13 cellular contexts compared by ENCODE assay signal in genomic region chr17:48725294-48726064, GRCh38. TPM values are rescaled to one million over a fixed set of nuclear protein-coding genes. Genes with fewer than 3 reads are reported as not detected.
A peak's percentile ranks its signal among the peaks of the same experiment; 100 is the strongest.
DNase-seq lines count a peak whose midpoint lies in the region; ATAC-seq, FAIRE-seq and TF ChIP-seq lines count a peak whose summit lies in the region.
"Had no signal": no experiment of that assay in that cellular context is flagged by ENCODE, and none has a peak within 500 bp of the region (broad histone marks: within the 10 kb centered on the region; RNA-seq: fewer than 3 reads in every experiment).

No MANE protein-coding gene starts in this region.

- intact Hi-C loops in thyroid gland (cut with DNase I) (loop anchor here (5.0 to 10.0 kb wide), 2 partner anchors 67 to 159 kb away; no protein-coding TSS in a partner anchor), tibial artery (cut with DNase I; ENCODE audit: low total_unique reads) (loop anchor here (5.0 to 10.0 kb wide), 2 partner anchors 67 to 159 kb away; no protein-coding TSS in a partner anchor)

- H3K9me3 Mint-ChIP-seq in activated naive CD8-positive, alpha-beta T cell treated with anti-CD3 and anti-CD28 coated beads, Interleukin-2, amount 50 U/mL, for 24 hours: peaks cover under 1% of the 10 kb centered on the region
- H3K9me3 Mint-ChIP-seq in mesothelial cell of epicardium: no peaks in the 10 kb centered on the region
- H3K9me3 Mint-ChIP-seq: T-helper 1 cell treated with Interleukin-12 subunit alpha and Interleukin-12 subunit beta and Interleukin-4 antibody, amounts not matched to agents 30 μg/mL and 1 μg/mL, for 36 hours had no signal

- H3K36me3 ChIP-seq in thyroid gland: no peaks in the 10 kb centered on the region
- H3K36me3 ChIP-seq in tibial artery: no peaks in the 10 kb centered on the region

- no peak for TF ChIP-seq EP300 in A549 (IDR thresholded peaks at IDR 0.05)

- no peak for FAIRE-seq in A549 (lab: Jason Lieb, UNC)

- no peak overlapping the region for H3K27ac ChIP-seq in A549
- H3K27ac ChIP-seq in thyroid gland: no peak overlapping the region
- H3K27ac ChIP-seq in tibial artery: no peak overlapping the region

- POLR2A ChIA-PET in A549 (lab: Yijun Ruan, JAX): interaction anchor here (1.8 kb wide), 1 partner anchor 65 kb away, joined by 7 read pairs; no protein-coding TSS in a partner anchor

- no peak for TF ChIP-seq RAD21 in A549 (conservative IDR thresholded peaks at IDR 0.05 in 1 of 2, IDR thresholded peaks at IDR 0.05 in 1 of 2)

- H3K4me1 ChIP-seq in A549: peaks cover 14% of the 10 kb centered on the region
- peaks cover 7 to 39% of the 10 kb centered on the region in 2 donors for H3K4me1 ChIP-seq in thyroid gland
- H3K4me1 ChIP-seq in tibial artery: peaks cover 0 to 38% (median 27%) of the 10 kb centered on the region in 4 donors

- H3K9me3 ChIP-seq in A549: no peaks in the 10 kb centered on the region
- H3K9me3 ChIP-seq in thyroid gland: no peaks in the 10 kb centered on the region
- H3K9me3 ChIP-seq in tibial artery: no peaks in the 10 kb centered on the region

- H3K27me3 ChIP-seq in thyroid gland: peaks cover 81% of the 10 kb centered on the region
- peaks cover 13 to 100% of the 10 kb centered on the region in 2 donors for H3K27me3 ChIP-seq in tibial artery

- peaks cover 22% of the 10 kb centered on the region for H3K4me1 Mint-ChIP-seq in activated naive CD8-positive, alpha-beta T cell treated with anti-CD3 and anti-CD28 coated beads, Interleukin-2, amount 50 U/mL, for 24 hours
- H3K4me1 Mint-ChIP-seq in mesothelial cell of epicardium: peaks cover 58% of the 10 kb centered on the region

- H3K4me3 ChIP-seq in A549 (no peak overlapping the region), thyroid gland (replicated peaks in 1 of 3) (no peak overlapping the region), tibial artery (no peak overlapping the region)

- H3K4me3 Mint-ChIP-seq in activated naive CD8-positive, alpha-beta T cell treated with anti-CD3 and anti-CD28 coated beads, Interleukin-2, amount 50 U/mL, for 24 hours: peak overlapping the region; percentile 6
- peak overlapping the region; percentile 79 for H3K4me3 Mint-ChIP-seq in mesothelial cell of epicardium
- H3K4me3 Mint-ChIP-seq: activated CD8-positive, alpha-beta T cell treated with anti-CD3 and anti-CD28 coated beads, Interleukin-2, amount 10 ng/mL, durations not matched to agents 7 days and 5 days had no signal

- H3K27me3 Mint-ChIP-seq in activated naive CD8-positive, alpha-beta T cell treated with anti-CD3 and anti-CD28 coated beads, Interleukin-2, amount 50 U/mL, for 24 hours: peaks cover 94% of the 10 kb centered on the region
- H3K27me3 Mint-ChIP-seq in mesothelial cell of epicardium (ENCODE audit: low read depth): peaks cover 98% of the 10 kb centered on the region

- CTCF ChIA-PET in A549 (lab: Yijun Ruan, JAX): interaction anchor here (0.6 to 33.0 kb wide), 38 partner anchors 9 to 590 kb away, joined by 3 to 852 read pairs (median 7); partner anchors contain the start of genes CALCOCO2 and TTLL6

- TF ChIP-seq POLR2A in A549 (IDR thresholded peaks at IDR 0.05; ENCODE audit: low read length) (no peak), thyroid gland (IDR thresholded peaks at IDR 0.05) (no peak)

- TF ChIP-seq CTCF in A549 (IDR thresholded peaks at IDR 0.05): no peak
- no peak for TF ChIP-seq CTCF in GM10266 (IDR thresholded peaks at IDR 0.05; ENCODE audit: control insufficient read depth, insufficient read depth, low read depth, missing control alignments)
- no peak for TF ChIP-seq CTCF in mesothelial cell of epicardium (IDR thresholded peaks at IDR 0.05; ENCODE audit: unreplicated experiment)
- no peak for TF ChIP-seq CTCF in thyroid gland (IDR thresholded peaks at IDR 0.05)
- no peak for TF ChIP-seq CTCF in tibial artery (IDR thresholded peaks at IDR 0.05)

- 92% methylated on average over 38 of the region's 38 CpGs for WGBS in A549 (ENCODE audit: missing lambda C conversion rate)
- WGBS in thyroid gland, 2 donors: 5 to 7% methylated on average over 21 to 28 of the region's 38 CpGs

- H3K27ac Mint-ChIP-seq in activated naive CD8-positive, alpha-beta T cell treated with anti-CD3 and anti-CD28 coated beads, Interleukin-2, amount 50 U/mL, for 24 hours: no peak overlapping the region
- peak overlapping the region; percentile 88 for H3K27ac Mint-ChIP-seq in mesothelial cell of epicardium
- H3K27ac Mint-ChIP-seq: activated CD8-positive, alpha-beta T cell treated with anti-CD3 and anti-CD28 coated beads, Interleukin-2, amount 10 ng/mL, durations not matched to agents 7 days and 5 days had no signal

- H3K36me3 Mint-ChIP-seq in activated naive CD8-positive, alpha-beta T cell treated with anti-CD3 and anti-CD28 coated beads, Interleukin-2, amount 50 U/mL, for 24 hours (ENCODE audit: low read depth): no peaks in the 10 kb centered on the region
- no peaks in the 10 kb centered on the region for H3K36me3 Mint-ChIP-seq in mesothelial cell of epicardium

- ATAC-seq in A549: no peak
- no peak for ATAC-seq in activated naive CD8-positive, alpha-beta T cell treated with anti-CD3 and anti-CD28 coated beads, Interleukin-2, amount 50 U/mL, for 24 hours
- no peak for ATAC-seq in GM19324 (IDR thresholded peaks at IDR 0.05; ENCODE audit: low FRiP score, unreplicated experiment)
- no peak for ATAC-seq in HG02610 (IDR thresholded peaks at IDR 0.05; ENCODE audit: unreplicated experiment)

- no peak overlapping the region for H3K4me2 ChIP-seq in A549

- DNase-seq in A549 (ENCODE audit: low read depth in 1 of 2, low spot score in 1 of 2) (no peak), GM10266 (ENCODE audit: extremely low spot score) (peak; percentile 8), mesothelial cell of epicardium (ENCODE audit: low spot score in 2 of 2, unreplicated experiment in 2 of 2) (no peak), thyroid gland (no peak), tibial artery (no peak)
- no peak for DNase-seq in activated naive CD8-positive, alpha-beta T cell treated with anti-CD3 and anti-CD28 coated beads, Interleukin-2, amount 50 U/mL, for 24 hours
- DNase-seq: activated CD8-positive, alpha-beta T cell treated with anti-CD3 and anti-CD28 coated beads, Interleukin-2, amount 10 ng/mL, durations not matched to agents 7 days and 5 days; foreskin fibroblast; right cardiac atrium had no signal

TF ChIP-seq in A549, 52 proteins besides CTCF, POLR2A, EP300 and RAD21:
- TF ChIP-seq FOXS1 (CRISPR knock-in tag; IDR thresholded peaks at IDR 0.05) (peak; percentile 99), PBX3 (IDR thresholded peaks at IDR 0.05) (no peak), MAX (IDR thresholded peaks at IDR 0.05) (no peak), NFE2L2 (conservative IDR thresholded peaks at IDR 0.05; ENCODE audit: low read length) (no peak)

RNA-seq across cellular contexts. Expression of gene PRAC2, which starts 2.5 kb away (rescaled TPM):
- polyA plus RNA-seq in A549 (2011; rRNA removed) (not detected in 2 replicates), A549 (2017; fragmentation: RNase III; extraction: RNeasy Plus Mini Kit Qiagen cat#74134 plus additional on column Dnase treatment) (not detected in 3 replicates)
- polyA plus RNA-seq in A549 (2012; cell fraction: cytosol; rRNA removed): not detected in 2 replicates
- not detected in 2 replicates for polyA plus RNA-seq in A549 (2012; cell fraction: nucleus; rRNA removed)
- polyA minus RNA-seq in A549 (2011; rRNA and poly(A)+ RNA removed): not detected in 2 replicates
- total RNA-seq in mesothelial cell of epicardium (7.3 to 8.5 TPM (median 7.9 TPM) in 3 replicates), thyroid gland (not detected)
- total RNA-seq: activated CD8-positive, alpha-beta T cell treated with anti-CD3 and anti-CD28 coated beads, Interleukin-2, amount 10 ng/mL, durations not matched to agents 7 days and 5 days; H4; right cardiac atrium had no signal
- polyA plus RNA-seq: right cardiac atrium had no signal

RNA-seq across cellular contexts. Expression of gene HOXB13, which starts 3.1 kb away (rescaled TPM):
- polyA plus RNA-seq in A549 (2011; rRNA removed) (3.2 and 3.4 TPM in 2 replicates), A549 (2017; fragmentation: RNase III; extraction: RNeasy Plus Mini Kit Qiagen cat#74134 plus additional on column Dnase treatment) (3.0 to 3.5 TPM (median 3.2 TPM) in 3 replicates)
- 2.2 and 3.3 TPM in 2 replicates for polyA plus RNA-seq in A549 (2012; cell fraction: cytosol; rRNA removed)
- 1.9 and 2.1 TPM in 2 replicates for polyA plus RNA-seq in A549 (2012; cell fraction: nucleus; rRNA removed)
- polyA minus RNA-seq in A549 (2011; rRNA and poly(A)+ RNA removed): 2.3 and 2.7 TPM in 2 replicates
- total RNA-seq in mesothelial cell of epicardium (26.4 to 26.9 TPM (median 26.8 TPM) in 3 replicates), thyroid gland (under 1 TPM in 1 of 4 donors, not detected in 3; 0.27 TPM)
- total RNA-seq: activated CD8-positive, alpha-beta T cell treated with anti-CD3 and anti-CD28 coated beads, Interleukin-2, amount 10 ng/mL, durations not matched to agents 7 days and 5 days; right cardiac atrium had no signal
- polyA plus RNA-seq: right cardiac atrium had no signal

RNA-seq across cellular contexts. Expression of gene PRAC1, which starts 3.2 kb away (rescaled TPM):
- polyA plus RNA-seq in A549 (2011; rRNA removed): not detected in 2 replicates
- not detected in 2 replicates for polyA plus RNA-seq in A549 (2012; cell fraction: cytosol; rRNA removed)
- polyA plus RNA-seq in A549 (2012; cell fraction: nucleus; rRNA removed): not detected in 2 replicates
- polyA plus RNA-seq in A549 (2017; fragmentation: RNase III; extraction: RNeasy Plus Mini Kit Qiagen cat#74134 plus additional on column Dnase treatment): not detected in 3 replicates
- polyA minus RNA-seq in A549 (2011; rRNA and poly(A)+ RNA removed): not detected in 2 replicates
- 14.0 to 16.8 TPM (median 15.2 TPM) in 3 replicates for total RNA-seq in mesothelial cell of epicardium
- not detected for total RNA-seq in thyroid gland
- total RNA-seq: activated CD8-positive, alpha-beta T cell treated with anti-CD3 and anti-CD28 coated beads, Interleukin-2, amount 10 ng/mL, durations not matched to agents 7 days and 5 days; H4; right cardiac atrium had no signal
- polyA plus RNA-seq: right cardiac atrium had no signal

Comparison
In these comparisons a context has a peak if more than half of its experiments do, and no peak if none do; other contexts are left out.
1. RNA of gene HOXB13, which starts 3.1 kb away (total RNA-seq): 26.4 to 26.9 TPM in mesothelial cell of epicardium; 0.27 TPM in thyroid gland; every median in the first group is over 10 times any median in the second.
2. RNA of gene PRAC1, which starts 3.2 kb away (total RNA-seq): 14.0 to 16.8 TPM in mesothelial cell of epicardium; not detected in thyroid gland; every median in the first group is over 10 times any median in the second.